Comparison of ENCODE assay signal across 29 cellular contexts in the genomic region with DNA sequence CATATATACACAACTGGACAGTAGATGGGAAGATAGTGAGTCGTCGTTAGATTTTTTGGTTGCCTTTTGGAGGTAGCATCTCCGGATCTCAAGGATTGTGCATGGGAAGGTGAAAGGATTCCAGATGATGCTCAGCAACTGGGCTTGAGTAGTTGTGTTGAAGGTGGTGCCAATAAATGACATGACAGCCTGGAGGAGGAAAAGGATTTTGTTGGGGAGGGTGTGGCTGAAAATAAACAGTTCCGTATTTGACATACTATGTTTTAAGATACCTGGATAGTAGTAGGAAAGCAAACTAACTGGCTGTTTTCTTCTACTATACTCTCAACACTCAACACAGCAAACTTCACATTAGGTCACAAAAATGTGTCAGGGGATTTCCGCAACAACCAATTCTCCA.
DNase-seq lines count a peak whose midpoint lies in the region; ATAC-seq, FAIRE-seq and TF ChIP-seq lines count a peak whose summit lies in the region.
"Had no signal": no experiment of that assay in that cellular context is flagged by ENCODE, and none has a peak within 500 bp of the region (broad histone marks: within the 10 kb centered on the region; RNA-seq: fewer than 3 reads in every experiment).

No MANE protein-coding gene starts in this region.

- 41% methylated on average over 5 of the region's 5 CpGs for WGBS in K562 (ENCODE audit: insufficient coverage, low coverage, missing lambda C conversion rate)
- 97% methylated on average over 5 of the region's 5 CpGs for WGBS in thyroid gland, 2 donors
- WGBS in sigmoid colon, 2 donors: 88 to 96% methylated on average over 5 of the region's 5 CpGs

- CTCF ChIA-PET in K562 (lab: Yijun Ruan, JAX; ENCODE audit: low intra/inter-chr PET ratio): no interaction called here

- TF ChIP-seq EP300 in K562 (IDR thresholded peaks at IDR 0.05; ENCODE audit: low read length) (no peak), sigmoid colon (IDR thresholded peaks at IDR 0.05) (no peak)

- H3K27ac ChIP-seq in K562 (ENCODE audit: extremely low read depth, low read depth, low read length): no peak overlapping the region
- H3K27ac ChIP-seq in thyroid gland: peak overlapping the region; percentile 89 to 99 (median 93)
- no peak overlapping the region for H3K27ac ChIP-seq in sigmoid colon
- H3K27ac ChIP-seq: 22Rv1, BLaER1 had no signal

- no peak for FAIRE-seq in K562 (lab: Jason Lieb, UNC)
- FAIRE-seq: A204.1, GM12878, GM12892, GM18507 had no signal

- POLR2A ChIA-PET in K562 (lab: Yijun Ruan, JAX): no interaction called here

- peak overlapping the region in 2 of 3 experiments; percentile 28 to 65 for H3K27ac Mint-ChIP-seq in nephron
- no peak overlapping the region for H3K27ac Mint-ChIP-seq in stimulated activated naive B cell treated with anti-CD40 and anti-IgM and Interleukin-4, amounts not matched to agents 10 μg/mL and 1 μg/mL and 100 μg/mL, for 72 hours
- H3K27ac Mint-ChIP-seq: CD4-positive, alpha-beta memory T cell; CD4-positive, CD25-positive, alpha-beta regulatory T cell; CD8-positive, alpha-beta memory T cell had no signal

- peaks cover 3% of the 10 kb centered on the region for H3K27me3 Mint-ChIP-seq in nephron (ENCODE audit: low read depth)
- H3K27me3 Mint-ChIP-seq in stimulated activated naive B cell treated with anti-CD40 and anti-IgM and Interleukin-4, amounts not matched to agents 10 μg/mL and 1 μg/mL and 100 μg/mL, for 72 hours: no peaks in the 10 kb centered on the region
- H3K27me3 Mint-ChIP-seq: CD4-positive, alpha-beta memory T cell; CD4-positive, CD25-positive, alpha-beta regulatory T cell; CD8-positive, alpha-beta memory T cell had no signal

- H3K4me3 Mint-ChIP-seq in nephron: no peak overlapping the region
- H3K4me3 Mint-ChIP-seq in stimulated activated naive B cell treated with anti-CD40 and anti-IgM and Interleukin-4, amounts not matched to agents 10 μg/mL and 1 μg/mL and 100 μg/mL, for 72 hours: no peak overlapping the region
- H3K4me3 Mint-ChIP-seq: CD14-positive monocyte; CD4-positive, alpha-beta memory T cell; CD4-positive, CD25-positive, alpha-beta regulatory T cell; CD8-positive, alpha-beta memory T cell had no signal

- H2AFZ ChIP-seq in K562 (ENCODE audit: low read depth, low read length): peak overlapping the region; percentile 2; the same call in 1 of the 2 replicates

- H4K20me1 ChIP-seq in K562 (replicated peaks; ENCODE audit: control insufficient read depth, insufficient read depth, low read length): no peaks in the 10 kb centered on the region; the same call in 1 of the 2 replicates
- H4K20me1 ChIP-seq: BLaER1 had no signal

- H3K4me1 Mint-ChIP-seq in nephron: peaks cover 32% of the 10 kb centered on the region
- no peaks in the 10 kb centered on the region for H3K4me1 Mint-ChIP-seq in stimulated activated naive B cell treated with anti-CD40 and anti-IgM and Interleukin-4, amounts not matched to agents 10 μg/mL and 1 μg/mL and 100 μg/mL, for 72 hours
- H3K4me1 Mint-ChIP-seq: CD14-positive monocyte; CD4-positive, alpha-beta memory T cell; CD4-positive, CD25-positive, alpha-beta regulatory T cell; CD8-positive, alpha-beta memory T cell had no signal

- H3K9me3 Mint-ChIP-seq in nephron: peaks cover 8% of the 10 kb centered on the region
- no peaks in the 10 kb centered on the region for H3K9me3 Mint-ChIP-seq in stimulated activated naive B cell treated with anti-CD40 and anti-IgM and Interleukin-4, amounts not matched to agents 10 μg/mL and 1 μg/mL and 100 μg/mL, for 72 hours
- H3K9me3 Mint-ChIP-seq: CD8-positive, alpha-beta memory T cell had no signal

- no peak for DNase-seq in K562 (ENCODE audit: extremely low read depth in 1 of 4, low spot score in 3 of 4)
- no peak for DNase-seq in left colon
- DNase-seq in thyroid gland: no peak
- DNase-seq in left lobe of liver (ENCODE audit: low spot score): no peak
- DNase-seq in sigmoid colon: no peak
- no peak for DNase-seq in SKM-1 treated with dmso at 0.1 percent for 144 hours (lab: John Stamatoyannopoulos, UW; ENCODE audit: unreplicated experiment)
- DNase-seq in stimulated activated naive B cell treated with anti-CD40 and anti-IgM and Interleukin-4, amounts not matched to agents 10 μg/mL and 1 μg/mL and 100 μg/mL, for 72 hours: no peak
- DNase-seq: ACHN; BE2C; C1 segment of cervical spinal cord; CD4-positive, alpha-beta memory T cell; CD4-positive, CD25-positive, alpha-beta regulatory T cell; CD8-positive, alpha-beta memory T cell; COR-L47; DMS 273 treated with DMSO at 0.1 percent for 48 hours; DMS153; DMS53; DMS79; DND-41; EL; GDM1 had no signal

- H3K36me3 ChIP-seq in K562 (ENCODE audit: control insufficient read depth, insufficient read depth, low read length): no peaks in the 10 kb centered on the region
- H3K36me3 ChIP-seq in thyroid gland: no peaks in the 10 kb centered on the region
- no peaks in the 10 kb centered on the region for H3K36me3 ChIP-seq in sigmoid colon
- H3K36me3 ChIP-seq: BE2C, BLaER1 had no signal

- no peaks in the 10 kb centered on the region for H3K36me3 Mint-ChIP-seq in nephron (ENCODE audit: low read depth)
- peaks cover 10 to 12% of the 10 kb centered on the region in 2 donors for H3K36me3 Mint-ChIP-seq in stimulated activated naive B cell treated with anti-CD40 and anti-IgM and Interleukin-4, amounts not matched to agents 10 μg/mL and 1 μg/mL and 100 μg/mL, for 72 hours
- H3K36me3 Mint-ChIP-seq: CD14-positive monocyte; CD4-positive, CD25-positive, alpha-beta regulatory T cell had no signal

- peaks cover 6 to 7% of the 10 kb centered on the region in 2 experiments; a peak in 2 of 5 replicates for H3K4me1 ChIP-seq in K562 (replicated peaks in 1 of 2; ENCODE audit: control insufficient read depth in 2 of 2, insufficient read depth in 2 of 2, low read length in 2 of 2)
- peaks cover 35 to 38% of the 10 kb centered on the region in 2 donors for H3K4me1 ChIP-seq in thyroid gland
- H3K4me1 ChIP-seq in sigmoid colon: peaks cover 0 to 75% (median 41%) of the 10 kb centered on the region in 4 donors
- H3K4me1 ChIP-seq: BE2C had no signal

- H3K79me2 ChIP-seq in K562 (ENCODE audit: control insufficient read depth, insufficient read depth, low read length): no peaks in the 10 kb centered on the region

- H3K9me3 ChIP-seq in K562 (replicated peaks; ENCODE audit: control insufficient read depth, insufficient read depth, low read depth, low read length) (no peaks in the 10 kb centered on the region), thyroid gland (no peaks in the 10 kb centered on the region), sigmoid colon (no peaks in the 10 kb centered on the region)
- H3K9me3 ChIP-seq: BE2C, BLaER1 had no signal

- no peak for TF ChIP-seq CTCF in K562 (IDR thresholded peaks at IDR 0.05 in 2 of 3, conservative IDR thresholded peaks at IDR 0.05 in 1 of 3; ENCODE audit: insufficient read depth in 2 of 3, low read depth in 1 of 3, low read length in 3 of 3)
- no peak for TF ChIP-seq CTCF in nephron (IDR thresholded peaks at IDR 0.05; ENCODE audit: unreplicated experiment in 3 of 3)
- TF ChIP-seq CTCF in thyroid gland (IDR thresholded peaks at IDR 0.05): no peak
- no peak for TF ChIP-seq CTCF in sigmoid colon (IDR thresholded peaks at IDR 0.05)

- no TSS peak for BruUV-seq in K562 (replicated peaks; lab: Mats Ljungman, UMichigan)

- H3K9ac ChIP-seq in K562 (ENCODE audit: insufficient read depth in 1 of 2, low read depth in 2 of 2, low read length in 2 of 2): no peak overlapping the region
- H3K9ac ChIP-seq: BLaER1 had no signal

- in situ Hi-C loops in K562 (cut with MboI): no loop called here

- no peaks in the 10 kb centered on the region for H3K9me1 ChIP-seq in K562 (ENCODE audit: control insufficient read depth, insufficient read depth, low read length)

- ATAC-seq in K562: no peak
- ATAC-seq in left colon: peak; percentile 73
- ATAC-seq in left lobe of liver: no peak
- no peak for ATAC-seq in stimulated activated naive B cell treated with anti-CD40 and anti-IgM and Interleukin-4, amounts not matched to agents 10 μg/mL and 1 μg/mL and 100 μg/mL, for 72 hours (replicated peaks)
- ATAC-seq: GM12878 had no signal

- no peak overlapping the region for H3K4me2 ChIP-seq in K562 (ENCODE audit: insufficient read depth, low read length)
- H3K4me2 ChIP-seq: BLaER1 had no signal

- H3K27me3 ChIP-seq in K562 (ENCODE audit: control insufficient read depth in 2 of 2, insufficient read depth in 2 of 2, low read length in 2 of 2) (no peaks in the 10 kb centered on the region), thyroid gland (no peaks in the 10 kb centered on the region), sigmoid colon (no peaks in the 10 kb centered on the region)
- H3K27me3 ChIP-seq: BE2C, BLaER1 had no signal

- TF ChIP-seq POLR2A in K562 (conservative IDR thresholded peaks at IDR 0.05) (no peak), thyroid gland (IDR thresholded peaks at IDR 0.05) (no peak), sigmoid colon (IDR thresholded peaks at IDR 0.05) (no peak)

- intact Hi-C loops in K562 (cut with micrococcal nuclease): no loop called here
- intact Hi-C loops in left colon (cut with DNase I, micrococcal nuclease): no loop called here
- intact Hi-C loops in thyroid gland (cut with DNase I): no loop called here
- intact Hi-C loops in sigmoid colon (cut with DNase I): no loop called here

- H3K4me3 ChIP-seq in K562: no peak overlapping the region
- H3K4me3 ChIP-seq in thyroid gland (replicated peaks in 1 of 3): no peak overlapping the region
- no peak overlapping the region for H3K4me3 ChIP-seq in sigmoid colon
- H3K4me3 ChIP-seq: BLaER1, GM12878 had no signal

- TF ChIP-seq RAD21 in K562 (CRISPR knock-in tag; conservative IDR thresholded peaks at IDR 0.05 in 1 of 2, IDR thresholded peaks at IDR 0.05 in 1 of 2): no peak

TF ChIP-seq in K562, 482 proteins besides CTCF, POLR2A, EP300 and RAD21:
- no peak for TF ChIP-seq CBX1 (IDR thresholded peaks at IDR 0.05; ENCODE audit: low read depth)
- no peak for TF ChIP-seq DPF2 (IDR thresholded peaks at IDR 0.05)
- TF ChIP-seq BRD4 (IDR thresholded peaks at IDR 0.05): no peak
- no peak for TF ChIP-seq PKNOX1 (IDR thresholded peaks at IDR 0.05)
- no peak for TF ChIP-seq RFX1 (IDR thresholded peaks at IDR 0.05)
- no peak for TF ChIP-seq NCOA2 (IDR thresholded peaks at IDR 0.05; ENCODE audit: partially characterized antibody in 2 of 2)
- no peak for TF ChIP-seq SP2 (IDR thresholded peaks at IDR 0.05; ENCODE audit: extremely low read depth, low read depth, low read length, poor library complexity, severe bottlenecking)
- TF ChIP-seq ZFX (CRISPR knock-in tag; IDR thresholded peaks at IDR 0.05): no peak
- TF ChIP-seq FOXK1 (CRISPR knock-in tag; IDR thresholded peaks at IDR 0.05; ENCODE audit: borderline replicate concordance): no peak

Comparison
In these comparisons a context has a peak if more than half of its experiments do, and no peak if none do; other contexts are left out.
1. H3K27ac ChIP-seq: peak in thyroid gland (3 of 3); none in K562 (single experiment) and sigmoid colon (0 of 4).